ENCODE assay signal across 19 cellular contexts in genomic region chr1:20141001-20141400, GRCh38. TPM values are rescaled to one million over a fixed set of nuclear protein-coding genes. Genes with fewer than 3 reads are reported as not detected.
A peak's percentile ranks its signal among the peaks of the same experiment; 100 is the strongest.
DNase-seq lines count a peak whose midpoint lies in the region; ATAC-seq, FAIRE-seq and TF ChIP-seq lines count a peak whose summit lies in the region.
"Had no signal": no experiment of that assay in that cellular context is flagged by ENCODE, and none has a peak within 500 bp of the region (broad histone marks: within the 10 kb centered on the region; RNA-seq: fewer than 3 reads in every experiment).

No MANE protein-coding gene starts in this region.

- no peak for FAIRE-seq in GM12892 (lab: Jason Lieb, UNC)
- FAIRE-seq: A549, G401.6, GM12891 had no signal

- H3K27me3 ChIP-seq in lower lobe of right lung (ENCODE audit: low read depth) (no peaks in the 10 kb centered on the region), sigmoid colon (peaks cover 0 to 8% (median 0%) of the 10 kb centered on the region in 3 donors)
- H3K27me3 ChIP-seq: BLaER1 had no signal

- H3K27ac ChIP-seq in VCaP = peak overlapping the region; percentile 74
- no peak overlapping the region for H3K27ac ChIP-seq in lower lobe of right lung
- no peak overlapping the region for H3K27ac ChIP-seq in sigmoid colon
- H3K27ac ChIP-seq: A549, BLaER1 had no signal

- DNase-seq in D341Med (ENCODE audit: low spot score) (peak; percentile 1), lower lobe of right lung (peak; percentile 13), sigmoid colon (peak; percentile 6), GM12892 (ENCODE audit: insufficient read length) (no peak), LoVo (ENCODE audit: low spot score) (no peak), HCEC 1CT (no peak)
- DNase-seq: AML-193, Calu3, DMS79 treated with DMSO at 0.1 percent for 48 hours, EL, GOT3, KBM-7 had no signal

- TF ChIP-seq POLR2A in sigmoid colon (IDR thresholded peaks at IDR 0.05) = no peak
- no peak for TF ChIP-seq POLR2A in GM12892 (IDR thresholded peaks at IDR 0.05; ENCODE audit: low read depth, low read length)

- intact Hi-C loops in lower lobe of right lung (cut with DNase I) = no loop called here
- intact Hi-C loops in sigmoid colon (cut with DNase I) = no loop called here

- H3K4me1 ChIP-seq in lower lobe of right lung = no peaks in the 10 kb centered on the region
- no peaks in the 10 kb centered on the region for H3K4me1 ChIP-seq in sigmoid colon
- H3K4me1 ChIP-seq: A549 had no signal

- TF ChIP-seq CTCF in VCaP (conservative IDR thresholded peaks at IDR 0.05) (no peak), lower lobe of right lung (IDR thresholded peaks at IDR 0.05) (no peak), sigmoid colon (IDR thresholded peaks at IDR 0.05) (no peak)

- no peak for ATAC-seq in lower lobe of right lung
- ATAC-seq: A549, HCT116 had no signal

- H3K36me3 ChIP-seq in lower lobe of right lung (no peaks in the 10 kb centered on the region), sigmoid colon (no peaks in the 10 kb centered on the region)
- H3K36me3 ChIP-seq: BLaER1 had no signal

- no peak for TF ChIP-seq EP300 in sigmoid colon (IDR thresholded peaks at IDR 0.05)

- H3K4me3 ChIP-seq in lower lobe of right lung (no peak overlapping the region), sigmoid colon (no peak overlapping the region)
- H3K4me3 ChIP-seq: A549, BLaER1 had no signal

- H3K9me3 ChIP-seq in lower lobe of right lung (no peaks in the 10 kb centered on the region), sigmoid colon (no peaks in the 10 kb centered on the region)
- H3K9me3 ChIP-seq: A549, BLaER1 had no signal

- WGBS in sigmoid colon, 2 donors = 91% methylated on average over 9 of the region's 9 CpGs

RNA-seq across cellular contexts. Expression of gene PLA2G2F, which starts 1.9 kb away (rescaled TPM):
- total RNA-seq in lower lobe of right lung (not detected), sigmoid colon (not detected)
- under 1 TPM in 2 of 3 donors, not detected in 1; 0.60 to 0.80 TPM for polyA plus RNA-seq in sigmoid colon
- polyA plus RNA-seq in GM12892 (2012; ENCODE audit: missing spikeins) = 0.06 TPM
- total RNA-seq: Calu3; CD4-positive, alpha-beta T cell had no signal
- polyA plus RNA-seq: A549 had no signal

RNA-seq across cellular contexts. Expression of gene PLA2G2D, which starts 21.7 kb away (rescaled TPM):
- 0.27 TPM for total RNA-seq in lower lobe of right lung
- under 1 TPM in 1 of 4 donors, not detected in 3; 0.16 TPM for total RNA-seq in sigmoid colon
- 1 to 10 TPM in 1 of 3 donors, not detected in 2; 8.6 TPM for polyA plus RNA-seq in sigmoid colon
- polyA plus RNA-seq in GM12892 (2012; ENCODE audit: missing spikeins) = 0.45 TPM
- total RNA-seq: Calu3; CD4-positive, alpha-beta T cell had no signal
- polyA plus RNA-seq: A549 had no signal

RNA-seq across cellular contexts. Expression of gene UBXN10, which starts 44.9 kb away (rescaled TPM):
- total RNA-seq in lower lobe of right lung = 7.8 TPM
- total RNA-seq in sigmoid colon = 10 to 100 TPM; 14.6 to 25.0 (median 23.1) TPM
- 1 to 10 TPM; 2.9 to 7.8 (median 3.7) TPM for polyA plus RNA-seq in sigmoid colon
- polyA plus RNA-seq in GM12892 (2012; ENCODE audit: missing spikeins) = not detected
- polyA plus RNA-seq: A549 had no signal

RNA-seq across cellular contexts. Expression of gene PLA2G2C, which starts 45.3 kb away (rescaled TPM):
- total RNA-seq in lower lobe of right lung (not detected), sigmoid colon (1 to 10 TPM in 3 of 4 donors, under 1 TPM in 1; 0.82 to 5.5 (median 1.5) TPM)
- polyA plus RNA-seq in sigmoid colon = under 1 TPM in 1 of 3 donors, not detected in 2; 0.09 TPM
- not detected for polyA plus RNA-seq in GM12892 (2012; ENCODE audit: missing spikeins)
- total RNA-seq: Calu3; CD4-positive, alpha-beta T cell had no signal
- polyA plus RNA-seq: A549 had no signal

Comparison
In these comparisons a context has a peak if more than half of its experiments do, and no peak if none do; other contexts are left out.
1. DNase-seq: peak in D341Med (single experiment), lower lobe of right lung (single experiment) and sigmoid colon (single experiment); none in GM12892 (single experiment), LoVo (single experiment) and HCEC 1CT (single experiment).